Comparison of ENCODE assay signal across 15 cellular contexts in the genomic region with DNA sequence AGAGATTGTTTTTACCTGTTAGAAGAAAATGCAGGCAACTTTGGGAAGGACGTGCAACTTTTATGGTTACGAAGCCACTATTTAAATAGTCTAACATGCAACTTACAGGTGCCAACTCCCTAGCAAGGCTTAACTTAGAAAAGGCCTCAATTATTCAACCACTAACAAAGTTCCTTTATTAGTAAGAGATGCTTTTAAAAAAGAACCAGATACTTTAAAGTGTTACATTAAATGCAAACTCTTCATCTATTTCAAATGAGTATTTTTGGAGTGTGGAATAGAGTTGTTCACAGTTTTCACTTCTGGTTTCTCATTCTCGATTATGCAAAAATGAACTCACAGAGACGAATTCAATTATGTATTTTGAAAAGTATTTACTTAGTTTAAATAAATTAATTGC. TPM values are rescaled to one million over a fixed set of nuclear protein-coding genes. Genes with fewer than 3 reads are reported as not detected.
DNase-seq lines count a peak whose midpoint lies in the region; ATAC-seq, FAIRE-seq and TF ChIP-seq lines count a peak whose summit lies in the region.
"Had no signal": no experiment of that assay in that cellular context is flagged by ENCODE, and none has a peak within 500 bp of the region (broad histone marks: within the 10 kb centered on the region; RNA-seq: fewer than 3 reads in every experiment).

No MANE protein-coding gene starts in this region.

- peak; percentile 76 for FAIRE-seq in GM12891 (lab: Jason Lieb, UNC)

- no peak for TF ChIP-seq POLR2A in GM12891 (IDR thresholded peaks at IDR 0.05; ENCODE audit: low read depth, low read length)

- DNase-seq in GM12891 (ENCODE audit: insufficient read length, low spot score) (no peak), NCI-H446 (lab: John Stamatoyannopoulos, UW) (no peak), sciatic nerve (ENCODE audit: low spot score) (no peak), HCEC 1CT (no peak), NCI-H128 (lab: John Stamatoyannopoulos, UW; ENCODE audit: unreplicated experiment) (no peak)
- DNase-seq: activated CD4-positive, CD25-positive, alpha-beta regulatory T cell; activated gamma-delta T cell; cerebellar nuclear complex; DMS79; IMR-90; NCI-H2171; Right ventricle myocardium superior had no signal

- intact Hi-C loops in sciatic nerve (cut with DNase I): no loop called here

- ATAC-seq in GM19452 (IDR thresholded peaks at IDR 0.05; ENCODE audit: unreplicated experiment): peak; percentile 61
- peak; percentile 74 for ATAC-seq in HG02852 (IDR thresholded peaks at IDR 0.05; ENCODE audit: unreplicated experiment)
- ATAC-seq in HG03565 (IDR thresholded peaks at IDR 0.05; ENCODE audit: unreplicated experiment): peak; percentile 84
- no peak for ATAC-seq in sciatic nerve

TF ChIP-seq in GM12891, 5 proteins besides CTCF, POLR2A, EP300 and RAD21:
- no peak for TF ChIP-seq PAX5 (IDR thresholded peaks at IDR 0.05; ENCODE audit: insufficient read depth, low read length, severe bottlenecking)
- no peak for TF ChIP-seq TAF1 (IDR thresholded peaks at IDR 0.05; ENCODE audit: low read depth, low read length)
- peak; percentile 73 for TF ChIP-seq SPI1 (IDR thresholded peaks at IDR 0.05; ENCODE audit: low read depth, low read length)

RNA-seq across cellular contexts. Expression of a gene that starts 51.7 kb away (rescaled TPM):
- 16.7 TPM for polyA plus RNA-seq in GM12891 (2012; ENCODE audit: low read depth, missing spikeins)
- 50.7 TPM for total RNA-seq in sciatic nerve
